In genomic region chr15:74635228-74635627, GRCh38 we compare ENCODE assay signal across 8 cellular contexts. TPM values are rescaled to one million over a fixed set of nuclear protein-coding genes. Genes with fewer than 3 reads are reported as not detected.
DNase-seq lines count a peak whose midpoint lies in the region; ATAC-seq and TF ChIP-seq lines count a peak whose summit lies in the region.

No MANE protein-coding gene starts in this region.

- TF ChIP-seq POLR2A in suprapubic skin (IDR thresholded peaks at IDR 0.05): no peak

- no peak overlapping the region for H3K4me3 ChIP-seq in PC-3 (ENCODE audit: low read length)
- no peak overlapping the region for H3K4me3 ChIP-seq in neutrophil (ENCODE audit: low read depth in 1 of 2, low read length in 1 of 2)
- H3K4me3 ChIP-seq in suprapubic skin: no peak overlapping the region

- H3K4me1 ChIP-seq in PC-3 (ENCODE audit: insufficient read depth, low read length) (no peaks in the 10 kb centered on the region), neutrophil (ENCODE audit: control insufficient read depth in 1 of 2, insufficient read depth in 1 of 2, low read depth in 1 of 2, low read length in 1 of 2) (peaks cover 46 to 49% of the 10 kb centered on the region in 2 experiments), suprapubic skin (no peaks in the 10 kb centered on the region)

- H3K27ac ChIP-seq in PC-3 (ENCODE audit: low read length) (no peak overlapping the region), neutrophil (peak overlapping the region; percentile 65), suprapubic skin (no peak overlapping the region)

- H3K9me3 ChIP-seq in PC-3 (ENCODE audit: low read length) (no peaks in the 10 kb centered on the region), neutrophil (no peaks in the 10 kb centered on the region), suprapubic skin (no peaks in the 10 kb centered on the region)

- no peaks in the 10 kb centered on the region for H3K9me2 ChIP-seq in PC-3 (replicated peaks; ENCODE audit: low read length)

- H3K27me3 ChIP-seq in PC-3 (ENCODE audit: low read length): no peaks in the 10 kb centered on the region
- H3K27me3 ChIP-seq in neutrophil: no peaks in the 10 kb centered on the region
- H3K27me3 ChIP-seq in suprapubic skin: no peaks in the 10 kb centered on the region

- H3F3A ChIP-seq in PC-3 (ENCODE audit: low read length, unreplicated experiment): no peaks in the 10 kb centered on the region

- H3K4me2 ChIP-seq in PC-3 (ENCODE audit: low read length): no peak overlapping the region

- intact Hi-C loops in PC-3 (cut with micrococcal nuclease): loop anchor here (1.0 kb wide), 1 partner anchor 133 kb away; no protein-coding TSS in a partner anchor

- TF ChIP-seq EP300 in suprapubic skin (IDR thresholded peaks at IDR 0.05): no peak

- DNase-seq in Caki2 (ENCODE audit: low read depth): peak; percentile 54
- DNase-seq in HEK293T (ENCODE audit: extremely low spot score): peak; percentile 83
- DNase-seq in PC-3: peak; percentile 81
- DNase-seq in activated T-cell treated with anti-CD3 and anti-CD28 coated beads, Interleukin-2, amount 50 U/mL, for 1 hour: peak; percentile 79
- peak; percentile 40 for DNase-seq in fibroblast of gingiva (ENCODE audit: low read depth)
- no peak for DNase-seq in suprapubic skin (ENCODE audit: low spot score in 2 of 2)

- in situ Hi-C loops in Caki2 (cut with HindIII; ENCODE audit: low pct_unique_long_range_greater_than_20kb, low sequenced_read_pairs): loop anchor here (10.0 to 25.0 kb wide), 2 partner anchors 140 to 327 kb away; partner anchors contain the start of gene RPP25

- TF ChIP-seq CTCF in PC-3 (conservative IDR thresholded peaks at IDR 0.05; ENCODE audit: low read depth, low read length): peak; percentile 93
- TF ChIP-seq CTCF in neutrophil (IDR thresholded peaks at IDR 0.05): peak; percentile 83
- peak; percentile 83 for TF ChIP-seq CTCF in suprapubic skin (IDR thresholded peaks at IDR 0.05)

- no peak overlapping the region for H3K9ac ChIP-seq in PC-3 (ENCODE audit: low read length)

- no TSS peak for BruUV-seq in PC-3 (replicated peaks; lab: Mats Ljungman, UMichigan)

- H3K36me3 ChIP-seq in PC-3 (ENCODE audit: low read depth, low read length): peaks cover 27% of the 10 kb centered on the region; the same call in 1 of the 2 replicates
- H3K36me3 ChIP-seq in neutrophil: peaks cover 75% of the 10 kb centered on the region
- H3K36me3 ChIP-seq in suprapubic skin: peaks cover 91% of the 10 kb centered on the region

- WGBS in suprapubic skin: 17% methylated on average over 5 of the region's 5 CpGs

- ATAC-seq in PC-3: peak; percentile 79
- no peak for ATAC-seq in GM21390 (IDR thresholded peaks at IDR 0.05; ENCODE audit: unreplicated experiment)

- POLR2A ChIA-PET in HEK293T (lab: Yijun Ruan, JAX) (interaction anchor here (1.1 to 5.7 kb wide), 3 partner anchors 61 to 133 kb away, joined by 3 to 28 read pairs (median 8); partner anchors contain the start of gene EDC3), PC-3 (lab: Charles Lee; ENCODE audit: unreplicated experiment) (no interaction called here)

- H2AFZ ChIP-seq in PC-3 (ENCODE audit: low read length): no peak overlapping the region

- CTCF ChIA-PET in HEK293T (lab: Yijun Ruan, JAX): interaction anchor here (0.6 to 8.2 kb wide), 11 partner anchors 10 to 319 kb away, joined by 3 to 205 read pairs (median 3); no protein-coding TSS in a partner anchor
- CTCF ChIA-PET in PC-3 (lab: Charles Lee): interaction anchor here (0.6 to 3.2 kb wide), 2 partner anchors 18 to 134 kb away, joined by 4 to 13 read pairs; no protein-coding TSS in a partner anchor

- H4K20me1 ChIP-seq in PC-3 (ENCODE audit: low read length): no peaks in the 10 kb centered on the region

- H3K79me2 ChIP-seq in PC-3 (ENCODE audit: low read length): no peaks in the 10 kb centered on the region

TF ChIP-seq in HEK293T, 16 proteins besides CTCF, POLR2A, EP300 and RAD21:
- TF ChIP-seq CTBP1 (IDR thresholded peaks at IDR 0.05; ENCODE audit: borderline replicate concordance): no peak
- no peak for TF ChIP-seq SUZ12 (IDR thresholded peaks at IDR 0.05)
- TF ChIP-seq SP1 (IDR thresholded peaks at IDR 0.05): no peak
- no peak for TF ChIP-seq L3MBTL2 (conservative IDR thresholded peaks at IDR 0.05)
- no peak for TF ChIP-seq PKNOX1 (IDR thresholded peaks at IDR 0.05)
- TF ChIP-seq FOXK2 (IDR thresholded peaks at IDR 0.05): no peak
- TF ChIP-seq ZNF384 (IDR thresholded peaks at IDR 0.05): no peak
- no peak for TF ChIP-seq BHLHE40 (IDR thresholded peaks at IDR 0.05; ENCODE audit: borderline replicate concordance)
- TF ChIP-seq HDGF (IDR thresholded peaks at IDR 0.05; ENCODE audit: borderline replicate concordance): no peak
- no peak for TF ChIP-seq FOXA1 (IDR thresholded peaks at IDR 0.05)
- TF ChIP-seq FOXM1 (IDR thresholded peaks at IDR 0.05; ENCODE audit: borderline replicate concordance): no peak
- TF ChIP-seq ELF4 (IDR thresholded peaks at IDR 0.05): no peak
- no peak for TF ChIP-seq ARNT (IDR thresholded peaks at IDR 0.05)
TF ChIP-seq in HEK293T: peak in this region for 0.

RNA-seq across cellular contexts. Expression of gene CLK3, which starts 19.6 kb away (rescaled TPM):
- total RNA-seq in Caki2 (2014; rRNA removed; shearing (Covaris generic); ENCODE audit: low replicate concordance): 40.5 and 45.1 TPM in 2 replicates
- total RNA-seq in PC-3 (2014; rRNA removed) (56.2 and 64.1 TPM in 2 replicates), suprapubic skin (100 to 1,000 TPM in 3 of 4 donors, 10 to 100 TPM in 1; 93.1 to 244 (median 115) TPM)

Comparison
In these comparisons a context has a peak if more than half of its experiments do, and no peak if none do; other contexts are left out.
1. DNase-seq: peak in Caki2 (single experiment), HEK293T (single experiment), PC-3 (single experiment), activated T-cell treated with anti-CD3 and anti-CD28 coated beads, Interleukin-2, amount 50 U/mL, for 1 hour (single experiment) and fibroblast of gingiva (single experiment); none in suprapubic skin (0 of 2).
2. Peak in every context shown above with its lines, with median percentiles within 50 percentile points of each other: CTCF ChIP-seq.